In the genomic region with DNA sequence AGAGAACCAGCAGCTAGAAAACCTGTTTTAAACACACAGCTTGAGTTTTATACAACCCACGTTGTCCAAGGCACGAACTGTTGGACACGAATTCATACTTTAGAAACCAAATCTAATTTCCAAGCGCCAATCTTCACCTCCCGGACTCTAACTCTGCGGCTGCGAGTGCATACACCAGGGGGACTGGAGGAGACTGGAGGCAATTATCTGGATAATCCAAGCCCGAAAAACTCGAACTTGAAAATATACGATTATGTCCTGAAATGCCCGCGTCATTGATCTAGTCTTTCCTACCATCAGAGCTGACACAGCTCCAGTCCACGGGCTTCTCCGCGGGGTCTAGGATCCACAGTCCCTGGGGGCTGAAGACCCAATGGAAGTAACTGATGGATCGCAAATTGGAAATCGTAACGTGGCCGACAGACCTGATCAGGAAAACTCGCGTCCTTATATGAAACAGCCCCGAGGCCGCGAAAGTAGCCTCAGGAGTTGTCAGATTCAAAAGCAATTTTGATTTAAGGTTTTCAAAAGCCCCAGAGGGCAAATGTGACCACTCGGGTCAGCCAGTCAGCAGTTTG, we compare ENCODE assay signal across 9 cellular contexts. TPM values are rescaled to one million over a fixed set of nuclear protein-coding genes. Genes with fewer than 3 reads are reported as not detected.
DNase-seq lines count a peak whose midpoint lies in the region; ATAC-seq and TF ChIP-seq lines count a peak whose summit lies in the region.
"Had no signal": no experiment of that assay in that cellular context is flagged by ENCODE, and none has a peak within 500 bp of the region (broad histone marks: within the 10 kb centered on the region; RNA-seq: fewer than 3 reads in every experiment).

No MANE protein-coding gene starts in this region.

- H3K4me1 Mint-ChIP-seq in chondrocyte (ENCODE audit: low read depth): peaks cover 73% of the 10 kb centered on the region

- H3K4me1 ChIP-seq in left ventricle myocardium inferior (peaks cover 46% of the 10 kb centered on the region), mucosa of rectum (ENCODE audit: control insufficient read depth in 2 of 2, insufficient read depth in 2 of 2, low read length in 2 of 2) (peaks cover 16 to 17% of the 10 kb centered on the region in 2 donors)

- peak overlapping the region; percentile 79 for H3K4me3 ChIP-seq in left ventricle myocardium inferior
- H3K4me3 ChIP-seq in mucosa of rectum (ENCODE audit: low read length in 2 of 2): peak overlapping the region; percentile 75 to 86

- DNase-seq in left ventricle myocardium inferior: no peak
- no peak for DNase-seq in left cardiac atrium
- DNase-seq in RPMI7951 (ENCODE audit: low read depth): peak; percentile 15
- DNase-seq in chondrocyte (ENCODE audit: low spot score): no peak
- no peak for DNase-seq in T1000 (lab: John Stamatoyannopoulos, UW)
- no peak for DNase-seq in AML-193 (lab: John Stamatoyannopoulos, UW)

- H3K9ac ChIP-seq in mucosa of rectum (ENCODE audit: low read depth in 1 of 2, low read length in 2 of 2): peak overlapping the region; percentile 27 to 66

- H3K27ac Mint-ChIP-seq in chondrocyte (ENCODE audit: unreplicated experiment): peak overlapping the region; percentile 98

- H3K9me3 Mint-ChIP-seq in chondrocyte (ENCODE audit: low read depth): no peaks in the 10 kb centered on the region

- intact Hi-C loops in left ventricle myocardium inferior (cut with micrococcal nuclease) (no loop called here), left cardiac atrium (cut with DNase I) (loop anchor here in 1 of 2 donors (10.0 kb wide), 1 partner anchor 164 kb away; no protein-coding TSS in a partner anchor)

- H3K4me3 Mint-ChIP-seq in chondrocyte (ENCODE audit: unreplicated experiment): peak overlapping the region; percentile 79

- no peaks in the 10 kb centered on the region for H3K36me3 ChIP-seq in left ventricle myocardium inferior
- no peaks in the 10 kb centered on the region for H3K36me3 ChIP-seq in mucosa of rectum (ENCODE audit: control insufficient read depth in 2 of 2, insufficient read depth in 2 of 2, low read length in 2 of 2)

- H3K9me3 ChIP-seq in left ventricle myocardium inferior (replicated peaks) (no peaks in the 10 kb centered on the region), mucosa of rectum (ENCODE audit: control insufficient read depth in 2 of 2, low read length in 2 of 2) (no peaks in the 10 kb centered on the region)

- peak overlapping the region; percentile 95 for H3K27ac ChIP-seq in left ventricle myocardium inferior (replicated peaks)
- peak overlapping the region; percentile 63 to 67 for H3K27ac ChIP-seq in mucosa of rectum (ENCODE audit: low read depth in 2 of 2, low read length in 2 of 2)
- H3K27ac ChIP-seq: foreskin keratinocyte had no signal

- H3K36me3 Mint-ChIP-seq in chondrocyte (ENCODE audit: low read depth): peaks cover 15% of the 10 kb centered on the region

- TF ChIP-seq CTCF in left ventricle myocardium inferior (IDR thresholded peaks at IDR 0.05; ENCODE audit: borderline replicate concordance): no peak
- TF ChIP-seq CTCF in chondrocyte (IDR thresholded peaks at IDR 0.05): peak; percentile 44

- no peak for ATAC-seq in left cardiac atrium
- ATAC-seq in GM21737 (IDR thresholded peaks at IDR 0.05; ENCODE audit: unreplicated experiment): no peak

- H3K27me3 Mint-ChIP-seq in chondrocyte (ENCODE audit: low read depth): no peaks in the 10 kb centered on the region

- H3K27me3 ChIP-seq in left ventricle myocardium inferior (ENCODE audit: low read depth) (peaks cover 15% of the 10 kb centered on the region), mucosa of rectum (ENCODE audit: control insufficient read depth in 2 of 2, insufficient read depth in 2 of 2, low read length in 2 of 2) (peaks cover 57 to 72% of the 10 kb centered on the region in 2 donors)

RNA-seq across cellular contexts. Expression of a gene that starts 0.8 kb away (rescaled TPM):
- 25.6 TPM for total RNA-seq in left ventricle myocardium inferior
- 1 to 10 TPM; 2.1 to 2.5 TPM for total RNA-seq in left cardiac atrium
- 0.10 and 0.36 TPM in 2 replicates for total RNA-seq in RPMI7951 (2014; rRNA removed; shearing (Covaris generic))
- total RNA-seq in chondrocyte: 17.6 to 43.0 TPM (median 41.2 TPM) in 3 replicates
- total RNA-seq: foreskin keratinocyte had no signal

RNA-seq across cellular contexts. Expression of a gene that starts 42.1 kb away (rescaled TPM):
- total RNA-seq in left ventricle myocardium inferior: 10.3 TPM
- 10 to 100 TPM; 18.4 to 24.8 TPM for total RNA-seq in left cardiac atrium
- 12.8 and 17.9 TPM in 2 replicates for total RNA-seq in RPMI7951 (2014; rRNA removed; shearing (Covaris generic))
- total RNA-seq in chondrocyte: 49.6 to 80.7 TPM (median 74.9 TPM) in 3 replicates
